In the genomic region with DNA sequence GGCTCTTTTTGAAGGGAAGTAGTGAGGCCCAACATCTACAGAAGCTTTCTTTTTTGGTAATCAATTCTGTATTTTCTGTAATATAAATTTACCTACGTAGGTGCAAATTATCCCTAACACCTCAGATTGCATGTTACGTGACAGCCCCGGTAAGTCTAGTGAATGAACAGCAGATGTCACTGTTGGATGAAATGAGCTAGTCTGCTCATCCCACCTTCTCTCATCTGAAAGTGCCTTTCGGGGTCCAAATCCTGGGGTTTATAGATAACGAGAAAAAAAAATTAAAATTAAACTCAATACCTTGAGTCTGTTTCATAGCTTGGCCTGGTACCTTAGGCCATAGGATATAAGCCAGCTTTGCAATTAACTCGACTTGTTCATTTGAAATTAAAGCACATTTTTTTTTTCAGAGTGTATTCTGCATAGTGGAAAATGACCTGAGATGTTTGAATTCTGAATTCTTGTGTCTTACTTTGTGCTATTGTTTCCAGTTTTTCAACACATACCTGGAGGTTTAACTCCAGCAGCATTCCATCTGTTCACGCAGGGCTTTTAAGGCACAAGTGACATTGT, we compare ENCODE assay signal across 8 cellular contexts.
DNase-seq lines count a peak whose midpoint lies in the region; ATAC-seq, FAIRE-seq and TF ChIP-seq lines count a peak whose summit lies in the region.

No MANE protein-coding gene starts in this region.

- H3K27ac ChIP-seq in DOHH2 (ENCODE audit: low read depth, low read length) (no peak overlapping the region), RWPE2 (ENCODE audit: poor library complexity, severe bottlenecking) (no peak overlapping the region), kidney (ENCODE audit: low read depth in 2 of 2, low read length in 2 of 2) (no peak overlapping the region)

- H3K27me3 Mint-ChIP-seq in activated naive CD4-positive, alpha-beta T cell treated with anti-CD3 and anti-CD28 coated beads for 36 hours (ENCODE audit: low read depth) = no peaks in the 10 kb centered on the region

- FAIRE-seq in kidney (lab: Jason Lieb, UNC) = no peak

- no peaks in the 10 kb centered on the region for H3K4me1 Mint-ChIP-seq in activated naive CD4-positive, alpha-beta T cell treated with anti-CD3 and anti-CD28 coated beads for 36 hours (ENCODE audit: low read depth)

- no peak overlapping the region for H3K27ac Mint-ChIP-seq in activated naive CD4-positive, alpha-beta T cell treated with anti-CD3 and anti-CD28 coated beads for 36 hours

- H3K4me1 ChIP-seq in DOHH2 (ENCODE audit: control insufficient read depth, low read length) (no peaks in the 10 kb centered on the region), RWPE2 (ENCODE audit: insufficient read depth, poor library complexity, severe bottlenecking) (no peaks in the 10 kb centered on the region), kidney (ENCODE audit: control insufficient read depth in 1 of 2, insufficient read depth in 1 of 2, low read depth in 1 of 2, low read length in 2 of 2) (no peaks in the 10 kb centered on the region)

- H3K36me3 Mint-ChIP-seq in activated naive CD4-positive, alpha-beta T cell treated with anti-CD3 and anti-CD28 coated beads for 36 hours (ENCODE audit: low read depth) = no peaks in the 10 kb centered on the region

- no peaks in the 10 kb centered on the region for H3K9me3 Mint-ChIP-seq in activated naive CD4-positive, alpha-beta T cell treated with anti-CD3 and anti-CD28 coated beads for 36 hours

- H3K27me3 ChIP-seq in DOHH2 (ENCODE audit: control insufficient read depth, low read length) (no peaks in the 10 kb centered on the region), RWPE2 (ENCODE audit: insufficient read depth, poor library complexity, severe bottlenecking) (peaks cover 2% of the 10 kb centered on the region)

- DNase-seq in HuH-7 (ENCODE audit: low spot score) (peak; percentile 9), RWPE2 (ENCODE audit: low spot score) (no peak), kidney (no peak)
- no peak for DNase-seq in activated naive CD4-positive, alpha-beta T cell treated with anti-CD3 and anti-CD28 coated beads for 36 hours
- DNase-seq in activated T-cell treated with anti-CD3 and anti-CD28 coated beads, Interleukin-2, amount 50 U/mL, for 1 hour = no peak
- no peak for DNase-seq in stimulated activated CD4-positive, alpha-beta T cell treated with anti-CD3 and anti-CD28 coated beads, Interleukin-1b, Interleukin-23, amount 100 ng/mL, for 48 hours

- H3K4me3 ChIP-seq in DOHH2 (ENCODE audit: low read length) = no peak overlapping the region
- H3K4me3 ChIP-seq in RWPE2 (ENCODE audit: severe bottlenecking) = no peak overlapping the region
- H3K4me3 ChIP-seq in kidney (ENCODE audit: low read length in 2 of 2) = no peak overlapping the region

- H3K36me3 ChIP-seq in DOHH2 (ENCODE audit: control insufficient read depth, low read length) (no peaks in the 10 kb centered on the region), RWPE2 (ENCODE audit: low read depth) (no peaks in the 10 kb centered on the region), kidney (ENCODE audit: control insufficient read depth in 1 of 2, insufficient read depth in 2 of 2, low read length in 2 of 2) (no peaks in the 10 kb centered on the region)

- no peak overlapping the region for H3K9ac ChIP-seq in kidney (ENCODE audit: low read length in 2 of 2)

- intact Hi-C loops in kidney (cut with DNase I) = no loop called here
- intact Hi-C loops in activated naive CD4-positive, alpha-beta T cell treated with anti-CD3 and anti-CD28 coated beads for 36 hours (cut with micrococcal nuclease) = no loop called here

- peak; percentile 37 for TF ChIP-seq CTCF in DOHH2 (IDR thresholded peaks at IDR 0.05; ENCODE audit: low read depth, low read length, poor library complexity, severe bottlenecking)
- TF ChIP-seq CTCF in RWPE2 (IDR thresholded peaks at IDR 0.05; ENCODE audit: poor library complexity, severe bottlenecking) = peak; percentile 78
- TF ChIP-seq CTCF in kidney (IDR thresholded peaks at IDR 0.05; ENCODE audit: borderline replicate concordance, extremely low read depth, insufficient read depth) = peak; percentile 41

- H3K79me2 ChIP-seq in DOHH2 (ENCODE audit: control insufficient read depth, low read length) = no peaks in the 10 kb centered on the region

- H4K20me1 ChIP-seq in DOHH2 (ENCODE audit: control insufficient read depth, insufficient read depth, low read depth, low read length) = no peaks in the 10 kb centered on the region

- CTCF ChIA-PET in activated naive CD4-positive, alpha-beta T cell treated with anti-CD3 and anti-CD28 coated beads for 36 hours (lab: Charles Lee) = interaction anchor here (0.6 to 0.7 kb wide), 3 partner anchors 130 to 565 kb away, joined by 3 read pairs; no protein-coding TSS in a partner anchor

- no peaks in the 10 kb centered on the region for H3K9me2 ChIP-seq in DOHH2 (replicated peaks; ENCODE audit: control insufficient read depth, low read length)

- ATAC-seq in RWPE2 (ENCODE audit: low read depth) (peak; percentile 64; the same call in 1 of the 3 replicates), HG03045 (IDR thresholded peaks at IDR 0.05; ENCODE audit: unreplicated experiment) (no peak)

- no peaks in the 10 kb centered on the region for H3F3A ChIP-seq in DOHH2 (ENCODE audit: control insufficient read depth, insufficient read depth)

- H3K4me2 ChIP-seq in DOHH2 (ENCODE audit: low read length) = no peak overlapping the region

- H3K4me3 Mint-ChIP-seq in activated naive CD4-positive, alpha-beta T cell treated with anti-CD3 and anti-CD28 coated beads for 36 hours = no peak overlapping the region

- H3K9me3 ChIP-seq in DOHH2 (ENCODE audit: control insufficient read depth, insufficient read depth, low read length) = no peaks in the 10 kb centered on the region
- no peaks in the 10 kb centered on the region for H3K9me3 ChIP-seq in RWPE2 (ENCODE audit: severe bottlenecking)
- no peaks in the 10 kb centered on the region for H3K9me3 ChIP-seq in kidney (ENCODE audit: control insufficient read depth in 1 of 2, low read length in 2 of 2)
